In genomic region chr9:136901516-136902258, GRCh38 we compare ENCODE assay signal across 1 cellular context.
TF ChIP-seq lines count a peak whose summit lies in the region.

No MANE protein-coding gene starts in this region.

TF ChIP-seq in HepG2, 621 proteins besides CTCF, POLR2A, EP300 and RAD21 (continued from another document):
- no peak for TF ChIP-seq ZNF646 (CRISPR knock-in tag; IDR thresholded peaks at IDR 0.05)
- TF ChIP-seq DDIT3 (CRISPR knock-in tag; IDR thresholded peaks at IDR 0.05), result no peak
- no peak for TF ChIP-seq AKNA (CRISPR knock-in tag; IDR thresholded peaks at IDR 0.05; ENCODE audit: borderline replicate concordance)
- TF ChIP-seq FOXP4 (CRISPR knock-in tag; IDR thresholded peaks at IDR 0.05), result no peak
- TF ChIP-seq AGO1 (IDR thresholded peaks at IDR 0.05; ENCODE audit: low read depth, low read length, poor library complexity, severe bottlenecking), result peak; percentile 29
